Comparison of ENCODE assay signal across 9 cellular contexts in the genomic region with DNA sequence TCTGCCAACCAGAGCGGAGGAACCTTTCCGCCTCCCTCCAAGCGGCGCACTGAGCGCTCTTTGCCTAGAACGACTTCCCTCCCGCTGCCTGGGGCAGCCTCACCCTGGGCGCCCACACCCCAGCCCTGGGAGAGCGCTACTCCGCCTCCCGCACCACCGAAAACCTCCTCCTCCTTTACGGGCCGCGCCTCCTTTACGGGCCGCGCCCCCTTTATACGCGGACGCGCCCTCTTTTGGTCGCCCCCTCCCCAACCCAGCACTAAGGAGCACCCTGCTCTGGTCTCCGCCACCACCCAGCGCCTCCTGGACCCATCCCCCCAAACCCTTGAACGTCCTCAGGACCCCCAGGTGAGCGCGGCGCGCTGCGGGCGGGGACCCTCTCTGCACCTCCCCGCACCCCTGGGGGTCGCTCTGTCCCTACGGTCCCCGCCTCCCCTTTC. TPM values are rescaled to one million over a fixed set of nuclear protein-coding genes. Genes with fewer than 3 reads are reported as not detected.
A peak's percentile ranks its signal among the peaks of the same experiment; 100 is the strongest.
DNase-seq lines count a peak whose midpoint lies in the region; ATAC-seq, FAIRE-seq and TF ChIP-seq lines count a peak whose summit lies in the region.
"Had no signal": no experiment of that assay in that cellular context is flagged by ENCODE, and none has a peak within 500 bp of the region (broad histone marks: within the 10 kb centered on the region; RNA-seq: fewer than 3 reads in every experiment).

No MANE protein-coding gene starts in this region.

- intact Hi-C loops in GM12878 (cut with micrococcal nuclease; ENCODE audit: unreplicated experiment): no loop called here
- intact Hi-C loops in tibial artery (cut with DNase I; ENCODE audit: low total_unique reads): no loop called here

- no peaks in the 10 kb centered on the region for H3K79me2 ChIP-seq in GM12878 (ENCODE audit: control insufficient read depth, insufficient read depth, low read length)
- no peaks in the 10 kb centered on the region for H3K79me2 ChIP-seq in mesendoderm (ENCODE audit: control insufficient read depth, insufficient read depth, low read length)

- H4K5ac ChIP-seq in mesendoderm (ENCODE audit: low read length): no peak overlapping the region

- RAD21 ChIA-PET in GM12878 (lab: Charles Lee; ENCODE audit: unreplicated experiment): no interaction called here

- no peaks in the 10 kb centered on the region for H3K79me1 ChIP-seq in mesendoderm (ENCODE audit: low read length)

- no peak overlapping the region for H2AFZ ChIP-seq in GM12878 (ENCODE audit: control insufficient read depth, low read depth, low read length)

- TF ChIP-seq RAD21 in GM12878 (IDR thresholded peaks at IDR 0.05; ENCODE audit: insufficient read depth, low read depth, low read length): no peak

- H3K4me1 ChIP-seq in GM12878 (ENCODE audit: control insufficient read depth, insufficient read depth, low read length) (no peaks in the 10 kb centered on the region), mesendoderm (ENCODE audit: control insufficient read depth, low read depth, low read length) (no peaks in the 10 kb centered on the region), tibial artery (peaks cover 0 to 35% (median 28%) of the 10 kb centered on the region in 4 donors)

- POLR2A ChIA-PET in GM12878 (lab: Charles Lee): no interaction called here

- H2BK15ac ChIP-seq in mesendoderm (replicated peaks; ENCODE audit: low read depth): no peak overlapping the region

- TF ChIP-seq POLR2A in GM12878 (IDR thresholded peaks at IDR 0.05; ENCODE audit: low read depth, low read length): no peak

- peak; percentile 36 for ATAC-seq in GM12878
- no peak for ATAC-seq in HG03439 (IDR thresholded peaks at IDR 0.05; ENCODE audit: unreplicated experiment)
- no peak for ATAC-seq in GM21528 (IDR thresholded peaks at IDR 0.05; ENCODE audit: low FRiP score, unreplicated experiment)
- no peak for ATAC-seq in HG03159 (IDR thresholded peaks at IDR 0.05; ENCODE audit: unreplicated experiment)

- no peak overlapping the region for H3K9ac ChIP-seq in GM12878 (ENCODE audit: control insufficient read depth, insufficient read depth, low read length)
- peak overlapping the region; percentile 58 for H3K9ac ChIP-seq in mesendoderm (ENCODE audit: low read length)

- no peak overlapping the region for H3K18ac ChIP-seq in mesendoderm (ENCODE audit: low read length)

- H3K4me2 ChIP-seq in GM12878 (ENCODE audit: control insufficient read depth, insufficient read depth) (peak overlapping the region; percentile 33; the same call in 1 of the 2 replicates), mesendoderm (ENCODE audit: low read length) (peak overlapping the region; percentile 75)

- no peak overlapping the region for H2BK120ac ChIP-seq in mesendoderm (ENCODE audit: low read depth, low read length)

- H3K4me3 ChIP-seq in GM12878: no peak overlapping the region
- peak overlapping the region; percentile 29 for H3K4me3 ChIP-seq in mesendoderm (ENCODE audit: low read length)
- peak overlapping the region; percentile 22 to 44 for H3K4me3 ChIP-seq in tibial artery

- H3K4ac ChIP-seq in mesendoderm (ENCODE audit: low read depth, low read length): no peak overlapping the region

- H4K20me1 ChIP-seq in GM12878 (ENCODE audit: control insufficient read depth, insufficient read depth): no peaks in the 10 kb centered on the region

- DNase-seq in DMS79 (lab: John Stamatoyannopoulos, UW): peak; percentile 4
- peak; percentile 40 for DNase-seq in NCI-H510A treated with DMSO at 0.1 percent for 48 hours (lab: John Stamatoyannopoulos, UW)
- DNase-seq in GM12878 (ENCODE audit: low read depth, low spot score): no peak
- no peak for DNase-seq in mesendoderm
- no peak for DNase-seq in tibial artery

- no peak overlapping the region for H3K23ac ChIP-seq in mesendoderm (ENCODE audit: low read length)

- H2BK5ac ChIP-seq in mesendoderm (ENCODE audit: low read length): no peak overlapping the region

- H4K8ac ChIP-seq in mesendoderm (ENCODE audit: low read depth, low read length): no peak overlapping the region

- in situ Hi-C loops in GM12878 (cut with MboI): no loop called here

- H3K27me3 ChIP-seq in GM12878 (replicated peaks in 1 of 2; ENCODE audit: control insufficient read depth in 2 of 2, insufficient read depth in 2 of 2, low read length in 1 of 2) (peaks cover 5 to 10% of the 10 kb centered on the region in 2 experiments), mesendoderm (ENCODE audit: insufficient read depth, low read length, poor library complexity) (peaks cover 18% of the 10 kb centered on the region), tibial artery (peaks cover 0 to 77% of the 10 kb centered on the region in 2 donors)

- H3K9me3 ChIP-seq in GM12878 (replicated peaks; ENCODE audit: control insufficient read depth, insufficient read depth, low read length) (no peaks in the 10 kb centered on the region), tibial artery (no peaks in the 10 kb centered on the region)

- TF ChIP-seq EP300 in GM12878 (IDR thresholded peaks at IDR 0.05; ENCODE audit: borderline replicate concordance in 1 of 2, control insufficient read depth in 1 of 2, low read depth in 2 of 2, low read length in 2 of 2): no peak

- H3K36me3 ChIP-seq in GM12878 (ENCODE audit: control insufficient read depth in 2 of 2, insufficient read depth in 2 of 2, low read length in 1 of 2): no peaks in the 10 kb centered on the region
- no peaks in the 10 kb centered on the region for H3K36me3 ChIP-seq in mesendoderm (ENCODE audit: control insufficient read depth, insufficient read depth, low read length)
- H3K36me3 ChIP-seq in tibial artery: no peaks in the 10 kb centered on the region

- H3K56ac ChIP-seq in mesendoderm (ENCODE audit: low read length): peak overlapping the region; percentile 78

- WGBS in GM12878 (ENCODE audit: insufficient coverage, insufficient replicate concordance, low lambda C conversion rate, missing lambda C conversion rate): 32% methylated on average over 24 of the region's 36 CpGs
- WGBS in mesendoderm (ENCODE audit: extremely low coverage, insufficient coverage, low lambda C conversion rate): no CpG with 5 or more reads among the region's 36 CpGs

- no TSS peak for BruUV-seq in GM12878 (replicated peaks; lab: Mats Ljungman, UMichigan)

- CTCF ChIA-PET in GM12878 (lab: Yijun Ruan, JAX): no interaction called here

- H2AK5ac ChIP-seq in mesendoderm (ENCODE audit: low read length): no peak overlapping the region

- H3K27ac ChIP-seq in GM12878 (ENCODE audit: control insufficient read depth, insufficient read depth) (no peak overlapping the region), mesendoderm (ENCODE audit: low read depth, low read length) (no peak overlapping the region), tibial artery (no peak overlapping the region)

- no peak for TF ChIP-seq CTCF in GM12878 (IDR thresholded peaks at IDR 0.05 in 2 of 3, conservative IDR thresholded peaks at IDR 0.05 in 1 of 3; ENCODE audit: control insufficient read depth in 2 of 3, extremely low read depth in 1 of 3, insufficient read depth in 1 of 3, low read depth in 3 of 3, low read length in 3 of 3)
- TF ChIP-seq CTCF in tibial artery (IDR thresholded peaks at IDR 0.05): no peak

- SMC1A ChIA-PET in GM12878 (lab: Charles Lee; ENCODE audit: uncharacterized antibody, unreplicated experiment): no interaction called here

- FAIRE-seq in GM12878 (lab: Jason Lieb, UNC): no peak
- FAIRE-seq: endometrium had no signal

TF ChIP-seq in GM12878, 131 proteins besides CTCF, POLR2A, EP300 and RAD21 (continues in another document):
- no peak for TF ChIP-seq SUPT20H (IDR thresholded peaks at IDR 0.05; ENCODE audit: borderline replicate concordance, control insufficient read depth, low read depth, low read length)

RNA-seq across cellular contexts. Expression of a gene that starts 0.6 kb away (rescaled TPM):
- total RNA-seq in GM12878 (2013; cell fraction: nucleolus; rRNA removed): not detected in 2 replicates
- not detected in 2 replicates for total RNA-seq in GM12878 (2014; rRNA removed)
- not detected in 2 replicates for total RNA-seq in GM12878 (2014; rRNA removed; fragmentation: Illumina TruSeq; extraction: Trizol)
- 0.10 TPM in 1 of 2 replicates, not detected in the other for total RNA-seq in GM12878 (2021)
- polyA plus RNA-seq in GM12878 (2011; ENCODE audit: low read depth): 0.42 TPM
- 0.03 TPM in 1 of 2 replicates, not detected in the other for polyA plus RNA-seq in GM12878 (2011; rRNA removed)
- polyA plus RNA-seq in GM12878 (2011; cell fraction: cytosol; rRNA removed): not detected in 2 replicates
- polyA plus RNA-seq in GM12878 (2011; cell fraction: nucleus; rRNA removed): 0.26 TPM in 1 of 2 replicates, not detected in the other
- polyA plus RNA-seq in GM12878 (2012): 0.59 and 0.70 TPM in 2 replicates
- 0.06 TPM in 1 of 2 replicates, not detected in the other for polyA plus RNA-seq in GM12878 (2014; fragmentation: Illumina TruSeq; extraction: Trizol)
- polyA plus RNA-seq in GM12878 (2014; fragmentation: Nextera tagmentation; extraction: Ambion mirVana): not detected
- 0.22 TPM in 1 of 2 replicates, not detected in the other for polyA plus RNA-seq in GM12878 (2014; rRNA removed)
- under 1 TPM; 0.15 to 0.19 TPM for polyA plus RNA-seq in GM12878 (2016; fragmentation: Nextera tagmentation; extraction: Ambion mirVana)
- polyA minus RNA-seq in GM12878 (2011; rRNA and poly(A)+ RNA removed): not detected in 2 replicates
- not detected in 2 replicates for polyA minus RNA-seq in GM12878 (2011; cell fraction: cytosol; rRNA and poly(A)+ RNA removed)
- polyA minus RNA-seq in GM12878 (2011; cell fraction: nucleus; rRNA and poly(A)+ RNA removed): not detected in 2 replicates
- polyA plus RNA-seq in mesendoderm (2013, experiment 1 of 2): 24.5 TPM
- polyA plus RNA-seq in mesendoderm (2013, experiment 2 of 2): 28.1 TPM

Comparison
In these comparisons a context has a peak if more than half of its experiments do, and no peak if none do; other contexts are left out.
1. DNase-seq: peak in DMS79 (single experiment) and NCI-H510A treated with DMSO at 0.1 percent for 48 hours (single experiment); none in GM12878 (single experiment), mesendoderm (single experiment) and tibial artery (0 of 2).